ENCODE assay signal across 28 cellular contexts in the genomic region with DNA sequence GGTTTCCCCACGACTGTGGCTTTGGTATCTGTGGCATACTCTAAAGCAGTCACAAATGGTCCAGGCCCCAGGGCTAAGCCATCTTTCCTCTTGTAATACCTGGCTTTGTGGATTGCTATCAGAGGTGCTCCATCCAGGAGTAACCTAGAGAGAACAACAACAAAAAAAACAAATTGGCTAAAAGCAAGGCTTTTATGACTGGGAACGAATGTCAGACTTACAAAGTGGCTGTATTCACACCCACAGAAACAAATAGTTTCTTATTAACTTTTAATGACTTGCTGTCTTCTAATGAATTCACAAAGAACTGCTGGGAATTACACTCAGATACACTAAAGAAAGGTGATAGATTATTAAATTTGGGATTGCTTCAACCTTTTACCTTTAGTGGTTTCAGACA.
"Had no signal": no experiment of that assay in that cellular context is flagged by ENCODE, and none has a peak within 500 bp of the region (broad histone marks: within the 10 kb centered on the region; RNA-seq: fewer than 3 reads in every experiment).

No MANE protein-coding gene starts in this region.

- H3K27ac Mint-ChIP-seq: activated CD4-positive, alpha-beta memory T cell treated with anti-CD3 and anti-CD28 coated beads, Interleukin-2, amount 10 ng/mL, durations not matched to agents 7 days and 5 days; activated CD4-positive, alpha-beta T cell treated with anti-CD3 and anti-CD28 coated beads, Interleukin-2, amount 10 ng/mL, durations not matched to agents 7 days and 5 days; activated naive CD4-positive, alpha-beta T cell treated with anti-CD3 and anti-CD28 coated beads, Interleukin-2, amount 50 U/mL, for 24 hours; activated naive CD8-positive, alpha-beta T cell treated with anti-CD3 and anti-CD28 coated beads for 36 hours; activated naive CD8-positive, alpha-beta T cell treated with anti-CD3 and anti-CD28 coated beads, Interleukin-2, amount 50 U/mL, for 24 hours; activated T-cell treated with anti-CD3 and anti-CD28 coated beads, Interleukin-2, amount 50 U/mL, for 24 hours; activated T-cell treated with anti-CD3 and anti-CD28 coated beads, Interleukin-2, amount 50 U/mL, for 72 hours; brain had no signal

- ATAC-seq: activated naive CD8-positive, alpha-beta T cell treated with anti-CD3 and anti-CD28 coated beads, Interleukin-2, amount 50 U/mL, for 24 hours; activated T-cell treated with anti-CD3 and anti-CD28 coated beads, Interleukin-2, amount 50 U/mL, for 72 hours; esophagus mucosa had no signal

- H3K27me3 ChIP-seq: adrenal gland, breast epithelium, cardiac muscle cell, colonic mucosa had no signal

- DNase-seq: activated CD4-positive, alpha-beta memory T cell treated with anti-CD3 and anti-CD28 coated beads, Interleukin-2, amount 10 ng/mL, durations not matched to agents 7 days and 5 days; activated CD4-positive, alpha-beta T cell treated with anti-CD3 and anti-CD28 coated beads for 1 hour; activated CD4-positive, alpha-beta T cell treated with anti-CD3 and anti-CD28 coated beads for 4 hours; activated CD4-positive, alpha-beta T cell treated with anti-CD3 and anti-CD28 coated beads, Interleukin-2, amount 10 ng/mL, durations not matched to agents 7 days and 5 days; activated CD4-positive, alpha-beta T cell treated with anti-CD3 and anti-CD28 coated beads, Interleukin-2, amount 50 U/mL, for 4 hours; activated CD8-positive, alpha-beta memory T cell treated with anti-CD3 and anti-CD28 coated beads, Interleukin-2, amount 50 U/mL, for 48 hours; activated gamma-delta T cell; activated naive CD4-positive, alpha-beta T cell; activated naive CD8-positive, alpha-beta T cell treated with anti-CD3 and anti-CD28 coated beads for 36 hours; activated naive CD8-positive, alpha-beta T cell treated with anti-CD3 and anti-CD28 coated beads, Interleukin-2, amount 50 U/mL, for 24 hours; activated T-cell treated with anti-CD3 and anti-CD28 coated beads for 4 hours; activated T-cell treated with anti-CD3 and anti-CD28 coated beads, Interleukin-2, amount 50 U/mL, for 24 hours; activated T-cell treated with anti-CD3 and anti-CD28 coated beads, Interleukin-2, amount 50 U/mL, for 72 hours; adrenal gland; amygdala; aorta; central memory CD4-positive, alpha-beta T cell; cerebellar nuclear complex; colonic mucosa; effector CD8-positive, alpha-beta T cell; foreskin fibroblast; head of caudate nucleus; T-helper 2 cell had no signal

- H3K9me3 ChIP-seq: adrenal gland, breast epithelium, colonic mucosa had no signal

- H3K27ac ChIP-seq: adrenal gland, breast epithelium, cardiac muscle cell, colonic mucosa had no signal

- H3K4me3 Mint-ChIP-seq: activated CD4-positive, alpha-beta memory T cell treated with anti-CD3 and anti-CD28 coated beads, Interleukin-2, amount 10 ng/mL, durations not matched to agents 7 days and 5 days; activated CD4-positive, alpha-beta T cell treated with anti-CD3 and anti-CD28 coated beads, Interleukin-2, amount 10 ng/mL, durations not matched to agents 7 days and 5 days; activated naive CD4-positive, alpha-beta T cell treated with anti-CD3 and anti-CD28 coated beads, Interleukin-2, amount 50 U/mL, for 24 hours; activated naive CD8-positive, alpha-beta T cell treated with anti-CD3 and anti-CD28 coated beads for 36 hours; activated naive CD8-positive, alpha-beta T cell treated with anti-CD3 and anti-CD28 coated beads, Interleukin-2, amount 50 U/mL, for 24 hours; activated T-cell treated with anti-CD3 and anti-CD28 coated beads, Interleukin-2, amount 50 U/mL, for 24 hours; activated T-cell treated with anti-CD3 and anti-CD28 coated beads, Interleukin-2, amount 50 U/mL, for 72 hours; brain had no signal

- H3K36me3 ChIP-seq: colonic mucosa had no signal

- H3K4me1 ChIP-seq: breast epithelium, colonic mucosa had no signal

- H3K9me3 Mint-ChIP-seq: activated CD4-positive, alpha-beta memory T cell treated with anti-CD3 and anti-CD28 coated beads, Interleukin-2, amount 10 ng/mL, durations not matched to agents 7 days and 5 days; activated CD4-positive, alpha-beta T cell treated with anti-CD3 and anti-CD28 coated beads, Interleukin-2, amount 10 ng/mL, durations not matched to agents 7 days and 5 days; activated naive CD4-positive, alpha-beta T cell treated with anti-CD3 and anti-CD28 coated beads, Interleukin-2, amount 50 U/mL, for 24 hours; activated naive CD8-positive, alpha-beta T cell treated with anti-CD3 and anti-CD28 coated beads for 36 hours; activated naive CD8-positive, alpha-beta T cell treated with anti-CD3 and anti-CD28 coated beads, Interleukin-2, amount 50 U/mL, for 24 hours; activated T-cell treated with anti-CD3 and anti-CD28 coated beads, Interleukin-2, amount 50 U/mL, for 24 hours; activated T-cell treated with anti-CD3 and anti-CD28 coated beads, Interleukin-2, amount 50 U/mL, for 72 hours; brain had no signal

- H3K4me3 ChIP-seq: adrenal gland, breast epithelium, cardiac muscle cell, colonic mucosa had no signal

- H3K27me3 Mint-ChIP-seq: activated CD4-positive, alpha-beta memory T cell treated with anti-CD3 and anti-CD28 coated beads, Interleukin-2, amount 10 ng/mL, durations not matched to agents 7 days and 5 days; activated CD4-positive, alpha-beta T cell treated with anti-CD3 and anti-CD28 coated beads, Interleukin-2, amount 10 ng/mL, durations not matched to agents 7 days and 5 days; activated naive CD4-positive, alpha-beta T cell treated with anti-CD3 and anti-CD28 coated beads, Interleukin-2, amount 50 U/mL, for 24 hours; activated naive CD8-positive, alpha-beta T cell treated with anti-CD3 and anti-CD28 coated beads for 36 hours; activated naive CD8-positive, alpha-beta T cell treated with anti-CD3 and anti-CD28 coated beads, Interleukin-2, amount 50 U/mL, for 24 hours; activated T-cell treated with anti-CD3 and anti-CD28 coated beads, Interleukin-2, amount 50 U/mL, for 24 hours; brain had no signal
